In the genomic region with DNA sequence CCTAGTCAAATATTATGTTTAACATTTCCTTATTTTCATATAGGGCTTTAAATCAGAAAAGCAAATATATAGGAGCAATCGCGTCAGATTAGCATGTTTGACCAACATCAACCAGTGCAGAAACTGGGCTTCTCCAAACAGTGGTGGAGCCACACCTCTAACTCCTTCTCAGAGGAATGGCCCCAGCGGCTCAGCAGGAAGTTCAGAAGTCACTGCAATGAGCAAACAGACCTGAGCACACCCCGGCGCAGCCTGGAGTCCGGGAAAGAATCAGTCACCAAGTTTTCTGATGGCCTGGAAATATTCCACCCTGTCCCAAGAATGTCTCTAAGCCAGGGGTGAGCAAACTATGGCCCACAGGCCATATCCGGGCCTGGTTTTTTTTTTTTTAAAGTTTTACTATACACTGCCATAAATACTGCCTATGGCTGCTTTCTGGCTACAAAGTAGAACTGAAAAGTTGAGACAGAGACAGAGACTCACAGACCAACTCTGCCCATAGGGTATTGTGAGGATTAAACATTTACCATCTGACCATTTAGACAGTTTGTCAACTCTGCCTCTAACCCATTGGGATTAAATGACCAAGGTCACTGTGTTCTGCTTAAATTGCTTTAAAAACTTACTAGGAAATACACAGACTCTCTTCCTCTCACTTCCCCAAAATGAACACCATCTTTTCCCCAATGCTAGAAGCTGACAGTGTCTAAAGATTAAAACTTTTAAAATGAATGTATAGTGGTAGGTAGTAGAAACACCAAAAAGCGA, we compare ENCODE assay signal across 9 cellular contexts. TPM values are rescaled to one million over a fixed set of nuclear protein-coding genes. Genes with fewer than 3 reads are reported as not detected.
A peak's percentile ranks its signal among the peaks of the same experiment; 100 is the strongest.
DNase-seq lines count a peak whose midpoint lies in the region; ATAC-seq, FAIRE-seq and TF ChIP-seq lines count a peak whose summit lies in the region.
"Had no signal": no experiment of that assay in that cellular context is flagged by ENCODE, and none has a peak within 500 bp of the region (broad histone marks: within the 10 kb centered on the region; RNA-seq: fewer than 3 reads in every experiment).

No MANE protein-coding gene starts in this region.

- DNase-seq in K562 (ENCODE audit: extremely low read depth in 1 of 4, low spot score in 3 of 4) = peak in 1 of 4 experiments; percentile 4
- DNase-seq in HK-2 (ENCODE audit: unreplicated experiment) = no peak
- DNase-seq in endothelial cell (ENCODE audit: low spot score) = no peak
- no peak for DNase-seq in stimulated activated CD4-positive, alpha-beta T cell treated with anti-CD3 and anti-CD28 coated beads, Interleukin-4, amount 100 ng/mL, for 1 hour
- DNase-seq: NCI-H1694 had no signal

- H3K36me3 Mint-ChIP-seq in endothelial cell (ENCODE audit: low read depth, unreplicated experiment) = peaks cover 6% of the 10 kb centered on the region

- TF ChIP-seq RAD21 in K562 (CRISPR knock-in tag; conservative IDR thresholded peaks at IDR 0.05 in 1 of 2, IDR thresholded peaks at IDR 0.05 in 1 of 2) = no peak

- H3K4me3 ChIP-seq in K562 (no peak overlapping the region), mucosa of rectum (ENCODE audit: low read length in 2 of 2) (peak overlapping the region in 1 of 2 donors; percentile 52), gastroesophageal sphincter (no peak overlapping the region)

- TF ChIP-seq CTCF in K562 (IDR thresholded peaks at IDR 0.05 in 2 of 3, conservative IDR thresholded peaks at IDR 0.05 in 1 of 3; ENCODE audit: insufficient read depth in 2 of 3, low read depth in 1 of 3, low read length in 3 of 3) = no peak
- TF ChIP-seq CTCF in endothelial cell (IDR thresholded peaks at IDR 0.05; ENCODE audit: unreplicated experiment) = no peak
- TF ChIP-seq CTCF in gastroesophageal sphincter (IDR thresholded peaks at IDR 0.05) = no peak

- 6% methylated on average over 8 of the region's 8 CpGs for WGBS in K562 (ENCODE audit: insufficient coverage, low coverage, missing lambda C conversion rate)
- WGBS in gastroesophageal sphincter (ENCODE audit: low coverage in 1 of 2), 2 donors = 69 to 87% methylated on average over 6 to 7 of the region's 8 CpGs

- H3K36me3 ChIP-seq in K562 (ENCODE audit: control insufficient read depth, insufficient read depth, low read length) (no peaks in the 10 kb centered on the region), mucosa of rectum (ENCODE audit: control insufficient read depth in 2 of 2, insufficient read depth in 2 of 2, low read length in 2 of 2) (no peaks in the 10 kb centered on the region), gastroesophageal sphincter (no peaks in the 10 kb centered on the region)

- no peak overlapping the region for H3K4me3 Mint-ChIP-seq in endothelial cell (ENCODE audit: unreplicated experiment)

- POLR2A ChIA-PET in K562 (lab: Yijun Ruan, JAX) = no interaction called here

- in situ Hi-C loops in K562 (cut with MboI) = no loop called here

- H3K9me3 ChIP-seq in K562 (replicated peaks; ENCODE audit: control insufficient read depth, insufficient read depth, low read depth, low read length) (no peaks in the 10 kb centered on the region), mucosa of rectum (ENCODE audit: control insufficient read depth in 2 of 2, low read length in 2 of 2) (no peaks in the 10 kb centered on the region), gastroesophageal sphincter (no peaks in the 10 kb centered on the region)

- no peaks in the 10 kb centered on the region for H3K9me3 Mint-ChIP-seq in endothelial cell (ENCODE audit: unreplicated experiment)

- H3K4me1 ChIP-seq in K562 (replicated peaks in 1 of 2; ENCODE audit: control insufficient read depth in 2 of 2, insufficient read depth in 2 of 2, low read length in 2 of 2) (peaks cover 0 to 5% of the 10 kb centered on the region in 2 experiments; a peak in 2 of 5 replicates), mucosa of rectum (ENCODE audit: control insufficient read depth in 2 of 2, insufficient read depth in 2 of 2, low read length in 2 of 2) (peaks cover 10 to 27% of the 10 kb centered on the region in 2 donors), gastroesophageal sphincter (peaks cover 0 to 13% (median 0%) of the 10 kb centered on the region in 3 donors)

- no peak overlapping the region for H3K4me2 ChIP-seq in K562 (ENCODE audit: insufficient read depth, low read length)

- no peak overlapping the region for H2AFZ ChIP-seq in K562 (ENCODE audit: low read depth, low read length)

- H3K79me2 ChIP-seq in K562 (ENCODE audit: control insufficient read depth, insufficient read depth, low read length) = no peaks in the 10 kb centered on the region

- H3K27me3 Mint-ChIP-seq in endothelial cell (ENCODE audit: unreplicated experiment) = peaks cover 3% of the 10 kb centered on the region

- no TSS peak for BruUV-seq in K562 (replicated peaks; lab: Mats Ljungman, UMichigan)

- no peak overlapping the region for H3K9ac ChIP-seq in K562 (ENCODE audit: insufficient read depth in 1 of 2, low read depth in 2 of 2, low read length in 2 of 2)
- peak overlapping the region; percentile 56 to 60 for H3K9ac ChIP-seq in mucosa of rectum (ENCODE audit: low read depth in 1 of 2, low read length in 2 of 2)

- ATAC-seq in GM18870 (IDR thresholded peaks at IDR 0.05; ENCODE audit: unreplicated experiment) = peak; percentile 54
- ATAC-seq in HG03565 (IDR thresholded peaks at IDR 0.05; ENCODE audit: unreplicated experiment) = peak; percentile 33
- ATAC-seq in K562 = peak; percentile 69
- no peak for ATAC-seq in gastroesophageal sphincter

- no peaks in the 10 kb centered on the region for H4K20me1 ChIP-seq in K562 (replicated peaks; ENCODE audit: control insufficient read depth, insufficient read depth, low read length)

- intact Hi-C loops in K562 (cut with micrococcal nuclease) = no loop called here

- no peak overlapping the region for H3K27ac ChIP-seq in K562 (ENCODE audit: extremely low read depth, low read depth, low read length)
- peak overlapping the region; percentile 86 to 93 for H3K27ac ChIP-seq in mucosa of rectum (ENCODE audit: low read depth in 2 of 2, low read length in 2 of 2)
- no peak overlapping the region for H3K27ac ChIP-seq in gastroesophageal sphincter

- no peaks in the 10 kb centered on the region for H3K9me1 ChIP-seq in K562 (ENCODE audit: control insufficient read depth, insufficient read depth, low read length)

- TF ChIP-seq POLR2A in K562 (conservative IDR thresholded peaks at IDR 0.05) (no peak), gastroesophageal sphincter (IDR thresholded peaks at IDR 0.05) (no peak)

- peaks cover 10% of the 10 kb centered on the region for H3K4me1 Mint-ChIP-seq in endothelial cell (ENCODE audit: unreplicated experiment)

- peaks cover 0 to 14% of the 10 kb centered on the region in 2 experiments; a peak in 3 of 5 replicates for H3K27me3 ChIP-seq in K562 (ENCODE audit: control insufficient read depth in 2 of 2, insufficient read depth in 2 of 2, low read length in 2 of 2)
- peaks cover 0 to 4% of the 10 kb centered on the region in 2 donors for H3K27me3 ChIP-seq in mucosa of rectum (ENCODE audit: control insufficient read depth in 2 of 2, insufficient read depth in 2 of 2, low read length in 2 of 2)
- H3K27me3 ChIP-seq in gastroesophageal sphincter = no peaks in the 10 kb centered on the region

- no peak for FAIRE-seq in K562 (lab: Jason Lieb, UNC)

- TF ChIP-seq EP300 in K562 (IDR thresholded peaks at IDR 0.05; ENCODE audit: low read length) (no peak), gastroesophageal sphincter (IDR thresholded peaks at IDR 0.05) (no peak)

- H3K27ac Mint-ChIP-seq in endothelial cell (ENCODE audit: unreplicated experiment) = no peak overlapping the region

- CTCF ChIA-PET in K562 (lab: Yijun Ruan, JAX; ENCODE audit: low intra/inter-chr PET ratio) = no interaction called here

TF ChIP-seq in K562, 482 proteins besides CTCF, POLR2A, EP300 and RAD21:
- TF ChIP-seq HDAC2 (IDR thresholded peaks at IDR 0.05) (no peak), TCF7L2 (IDR thresholded peaks at IDR 0.05; ENCODE audit: low read depth, low read length) (no peak), NRF1 (conservative IDR thresholded peaks at IDR 0.05 in 1 of 2, IDR thresholded peaks at IDR 0.05 in 1 of 2) (peak; percentile 19 to 39; a peak in 1 of 4 replicates)

RNA-seq across cellular contexts. Expression of a gene that starts 5.4 kb away (rescaled TPM):
- 0.60 TPM in 1 of 2 replicates, not detected in the other for total RNA-seq in K562 (2011; cell fraction: chromatin; rRNA removed; ENCODE audit: low replicate concordance)
- not detected in 2 replicates for total RNA-seq in K562 (2011; cell fraction: nucleolus; rRNA removed)
- 0.46 TPM in 1 of 2 replicates, not detected in the other for total RNA-seq in K562 (2011; cell fraction: nucleoplasm; rRNA removed)
- not detected in 2 replicates for total RNA-seq in K562 (2014; rRNA removed)
- total RNA-seq in K562 (2014; rRNA removed; fragmentation: Illumina TruSeq; extraction: Trizol) = not detected in 2 replicates
- total RNA-seq in K562 (2015; rRNA removed; fragmentation: Illumina TruSeq; extraction: Trizol) = not detected in 2 replicates
- 0.36 and 0.40 TPM in 2 replicates for total RNA-seq in K562 (2021)
- polyA plus RNA-seq in K562 (2011; rRNA removed) = 0.04 and 0.11 TPM in 2 replicates
- polyA plus RNA-seq in K562 (2011; cell fraction: cytosol; rRNA removed) = 0.01 and 0.07 TPM in 2 replicates
- 0.03 and 0.11 TPM in 2 replicates for polyA plus RNA-seq in K562 (2011; cell fraction: nucleus; rRNA removed)
- 2.3 and 3.0 TPM in 2 replicates for polyA plus RNA-seq in K562 (2012)
- polyA plus RNA-seq in K562 (2014; fragmentation: Illumina TruSeq; extraction: Trizol) = 0.06 and 0.09 TPM in 2 replicates
- polyA plus RNA-seq in K562 (2014; fragmentation: Nextera tagmentation; extraction: Ambion mirVana) = under 1 TPM; 0.73 to 0.96 TPM
- polyA plus RNA-seq in K562 (2014; rRNA removed) = not detected in 2 replicates
- 0.06 and 0.11 TPM in 2 replicates for polyA minus RNA-seq in K562 (2011; rRNA and poly(A)+ RNA removed)
- polyA minus RNA-seq in K562 (2011; cell fraction: cytosol; rRNA and poly(A)+ RNA removed) = 2.7 TPM in 1 of 2 replicates, not detected in the other
- polyA minus RNA-seq in K562 (2011; cell fraction: nucleus; rRNA and poly(A)+ RNA removed) = 0.11 and 0.13 TPM in 2 replicates
- total RNA-seq in endothelial cell (ENCODE audit: unreplicated experiment) = 87.5 TPM
- total RNA-seq in gastroesophageal sphincter = 10 to 100 TPM in 1 of 4 donors, 1 to 10 TPM in 3; 4.8 to 22.2 (median 8.0) TPM

Comparison
In these comparisons a context has a peak if more than half of its experiments do, and no peak if none do; other contexts are left out.
1. H3K27ac ChIP-seq: peak in mucosa of rectum (2 of 2); none in K562 (single experiment) and gastroesophageal sphincter (0 of 4).
2. H3K9ac ChIP-seq: peak in mucosa of rectum (2 of 2); none in K562 (0 of 2).